Comparison of ENCODE assay signal across 2 cellular contexts in the genomic region with DNA sequence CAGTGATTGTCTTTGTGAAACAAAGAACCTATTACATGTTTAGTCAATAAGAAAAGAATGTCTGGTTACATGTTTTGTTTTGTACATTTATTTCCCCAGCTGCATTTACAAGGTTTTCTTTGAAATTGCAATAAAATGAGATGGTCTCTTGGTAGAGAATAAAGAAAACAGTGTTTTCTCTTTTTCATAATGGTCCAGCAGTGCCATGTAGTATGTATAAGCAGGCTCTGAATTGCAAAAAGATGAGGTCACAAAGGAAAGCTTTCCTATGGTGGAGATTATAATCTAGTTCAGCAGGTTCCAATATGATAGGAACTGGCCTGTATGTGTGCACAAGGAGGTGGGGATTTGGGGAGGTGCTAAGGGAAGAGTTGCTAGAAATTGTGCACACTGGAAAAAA.
TF ChIP-seq lines count a peak whose summit lies in the region.

No MANE protein-coding gene starts in this region.

TF ChIP-seq in IMR-90, 13 proteins besides CTCF, POLR2A, EP300 and RAD21:
- TF ChIP-seq MAFK (IDR thresholded peaks at IDR 0.05; ENCODE audit: low read depth, low read length), result no peak
- TF ChIP-seq, protein P1, sequence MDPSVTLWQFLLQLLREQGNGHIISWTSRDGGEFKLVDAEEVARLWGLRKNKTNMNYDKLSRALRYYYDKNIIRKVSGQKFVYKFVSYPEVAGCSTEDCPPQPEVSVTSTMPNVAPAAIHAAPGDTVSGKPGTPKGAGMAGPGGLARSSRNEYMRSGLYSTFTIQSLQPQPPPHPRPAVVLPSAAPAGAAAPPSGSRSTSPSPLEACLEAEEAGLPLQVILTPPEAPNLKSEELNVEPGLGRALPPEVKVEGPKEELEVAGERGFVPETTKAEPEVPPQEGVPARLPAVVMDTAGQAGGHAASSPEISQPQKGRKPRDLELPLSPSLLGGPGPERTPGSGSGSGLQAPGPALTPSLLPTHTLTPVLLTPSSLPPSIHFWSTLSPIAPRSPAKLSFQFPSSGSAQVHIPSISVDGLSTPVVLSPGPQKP (IDR thresholded peaks at IDR 0.05; ENCODE audit: borderline replicate concordance, low read depth, low read length), result no peak
- TF ChIP-seq, protein P2, sequence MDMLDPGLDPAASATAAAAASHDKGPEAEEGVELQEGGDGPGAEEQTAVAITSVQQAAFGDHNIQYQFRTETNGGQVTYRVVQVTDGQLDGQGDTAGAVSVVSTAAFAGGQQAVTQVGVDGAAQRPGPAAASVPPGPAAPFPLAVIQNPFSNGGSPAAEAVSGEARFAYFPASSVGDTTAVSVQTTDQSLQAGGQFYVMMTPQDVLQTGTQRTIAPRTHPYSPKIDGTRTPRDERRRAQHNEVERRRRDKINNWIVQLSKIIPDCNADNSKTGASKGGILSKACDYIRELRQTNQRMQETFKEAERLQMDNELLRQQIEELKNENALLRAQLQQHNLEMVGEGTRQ (IDR thresholded peaks at IDR 0.05; ENCODE audit: low read depth, low read length), result no peak
- TF ChIP-seq RCOR1 (IDR thresholded peaks at IDR 0.05; ENCODE audit: insufficient replicate concordance, low read length), result no peak
- TF ChIP-seq CHD1 (IDR thresholded peaks at IDR 0.05; ENCODE audit: low read depth, low read length), result no peak
- TF ChIP-seq FOS (IDR thresholded peaks at IDR 0.05; ENCODE audit: low read depth, low read length), result no peak
- TF ChIP-seq RFX5 (IDR thresholded peaks at IDR 0.05; ENCODE audit: low read depth, low read length), result no peak
- no peak for TF ChIP-seq MXI1 (IDR thresholded peaks at IDR 0.05; ENCODE audit: borderline replicate concordance, low read depth, low read length)
- TF ChIP-seq SMC3 (IDR thresholded peaks at IDR 0.05; ENCODE audit: low read depth, low read length), result no peak

TF ChIP-seq in endothelial cell of umbilical vein, 7 proteins besides CTCF, POLR2A, EP300 and RAD21:
- TF ChIP-seq GATA2 (IDR thresholded peaks at IDR 0.05; ENCODE audit: insufficient read depth, insufficient read length, low read depth, low read length) (peak; percentile 56), POLR2AphosphoS5 (IDR thresholded peaks at IDR 0.05; ENCODE audit: insufficient read depth, low read depth, low read length) (no peak)
TF ChIP-seq in endothelial cell of umbilical vein: peak in this region for 1.
